Comparison of ENCODE assay signal across 1 cellular context in the genomic region with DNA sequence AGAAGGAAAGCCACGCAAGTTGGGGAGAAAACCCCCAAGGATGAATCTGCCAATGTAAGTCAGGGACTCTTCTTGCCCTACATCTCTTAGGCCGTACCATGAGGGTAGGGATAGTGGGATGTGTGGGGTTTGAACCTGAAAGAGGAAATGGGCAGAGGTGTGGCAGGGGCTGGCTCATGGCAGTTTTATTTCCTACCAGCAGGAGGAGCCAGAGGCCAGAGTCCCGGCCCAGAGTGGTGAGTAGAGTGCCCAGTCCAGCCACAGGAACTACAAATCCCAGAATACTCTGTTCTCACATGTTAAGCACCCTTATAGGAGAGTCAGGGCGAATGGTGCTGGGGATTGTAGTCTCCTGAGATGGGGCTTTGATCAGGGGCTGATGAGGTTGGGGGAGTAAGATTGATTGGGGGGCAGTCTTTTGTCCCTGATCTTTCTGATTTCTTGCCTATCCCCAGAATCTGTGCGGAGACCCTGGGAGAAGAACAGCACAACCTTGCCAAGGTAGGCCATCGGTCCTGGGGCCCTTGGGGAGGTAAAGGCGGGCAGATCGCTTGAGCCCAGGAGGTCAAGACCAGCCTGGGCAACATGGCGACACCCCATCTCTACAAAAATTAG.
TF ChIP-seq lines count a peak whose summit lies in the region.

No MANE protein-coding gene starts in this region.

TF ChIP-seq in K562, 482 proteins besides CTCF, POLR2A, EP300 and RAD21 (continues in another document):
- TF ChIP-seq CTBP1 (IDR thresholded peaks at IDR 0.05; ENCODE audit: borderline replicate concordance) (peak; percentile 22; the same call in 1 of the 2 replicates), ZNF583 (CRISPR knock-in tag; IDR thresholded peaks at IDR 0.05) (no peak), RBM17 (IDR thresholded peaks at IDR 0.05; ENCODE audit: borderline replicate concordance, low read depth, low read length) (no peak), ZBTB17 (CRISPR knock-in tag; IDR thresholded peaks at IDR 0.05) (no peak), NUFIP1 (IDR thresholded peaks at IDR 0.05; ENCODE audit: partially characterized antibody) (no peak), NRF1 (conservative IDR thresholded peaks at IDR 0.05 in 1 of 2, IDR thresholded peaks at IDR 0.05 in 1 of 2) (no peak), FOXJ3 (CRISPR knock-in tag; IDR thresholded peaks at IDR 0.05) (no peak), RBBP5 (IDR thresholded peaks at IDR 0.05; ENCODE audit: borderline replicate concordance, insufficient read depth, low read length, poor library complexity, severe bottlenecking) (no peak), CREM (IDR thresholded peaks at IDR 0.05; ENCODE audit: low read depth) (0 out of 2 replicates have a peak, but pooled peaks have one; percentile 4), PURB (CRISPR knock-in tag; IDR thresholded peaks at IDR 0.05; ENCODE audit: low read depth) (no peak), GABPB1 (CRISPR knock-in tag; IDR thresholded peaks at IDR 0.05) (peak; percentile 48; the same call in 1 of the 2 replicates), U2AF1 (optimal IDR thresholded peaks at IDR 0.05; ENCODE audit: low read depth, low read length) (no peak), CCNT2 (IDR thresholded peaks at IDR 0.05; ENCODE audit: borderline replicate concordance, extremely low read depth, insufficient read length, low read depth, low read length) (no peak), TEAD1 (CRISPR knock-in tag; IDR thresholded peaks at IDR 0.05) (0 out of 4 replicates have a peak, but pooled peaks of 1 of the 2 experiments have one; percentile 64), ZNF143 (CRISPR knock-in tag; IDR thresholded peaks at IDR 0.05) (peak; percentile 93), MECOM (CRISPR knock-in tag; IDR thresholded peaks at IDR 0.05) (0 out of 2 replicates have a peak, but pooled peaks have one; percentile 8), SIX5 (IDR thresholded peaks at IDR 0.05; ENCODE audit: borderline replicate concordance in 1 of 2, insufficient read depth in 1 of 2, low read depth in 1 of 2, low read length in 2 of 2) (peak; percentile 81 to 90; a peak in 3 of 4 replicates), RB1 (IDR thresholded peaks at IDR 0.05; ENCODE audit: low read depth) (peak; percentile 30; the same call in 1 of the 2 replicates), ZNF431 (CRISPR knock-in tag; IDR thresholded peaks at IDR 0.05) (no peak), ZNF239 (CRISPR knock-in tag; IDR thresholded peaks at IDR 0.05) (no peak), BHLHE40 (IDR thresholded peaks at IDR 0.05; ENCODE audit: low read length) (0 out of 2 replicates have a peak, but pooled peaks have one; percentile 18), ELF1 (tag; IDR thresholded peaks at IDR 0.05) (0 out of 2 replicates have a peak, but pooled peaks have one; percentile 40), ATF1 (CRISPR knock-in tag; IDR thresholded peaks at IDR 0.05) (no peak), ATF1 (tag; IDR thresholded peaks at IDR 0.05) (no peak), ILK (tag; IDR thresholded peaks at IDR 0.05; ENCODE audit: borderline replicate concordance, low read depth) (no peak), ZSCAN32 (CRISPR knock-in tag; IDR thresholded peaks at IDR 0.05) (no peak)
- TF ChIP-seq, protein P1, sequence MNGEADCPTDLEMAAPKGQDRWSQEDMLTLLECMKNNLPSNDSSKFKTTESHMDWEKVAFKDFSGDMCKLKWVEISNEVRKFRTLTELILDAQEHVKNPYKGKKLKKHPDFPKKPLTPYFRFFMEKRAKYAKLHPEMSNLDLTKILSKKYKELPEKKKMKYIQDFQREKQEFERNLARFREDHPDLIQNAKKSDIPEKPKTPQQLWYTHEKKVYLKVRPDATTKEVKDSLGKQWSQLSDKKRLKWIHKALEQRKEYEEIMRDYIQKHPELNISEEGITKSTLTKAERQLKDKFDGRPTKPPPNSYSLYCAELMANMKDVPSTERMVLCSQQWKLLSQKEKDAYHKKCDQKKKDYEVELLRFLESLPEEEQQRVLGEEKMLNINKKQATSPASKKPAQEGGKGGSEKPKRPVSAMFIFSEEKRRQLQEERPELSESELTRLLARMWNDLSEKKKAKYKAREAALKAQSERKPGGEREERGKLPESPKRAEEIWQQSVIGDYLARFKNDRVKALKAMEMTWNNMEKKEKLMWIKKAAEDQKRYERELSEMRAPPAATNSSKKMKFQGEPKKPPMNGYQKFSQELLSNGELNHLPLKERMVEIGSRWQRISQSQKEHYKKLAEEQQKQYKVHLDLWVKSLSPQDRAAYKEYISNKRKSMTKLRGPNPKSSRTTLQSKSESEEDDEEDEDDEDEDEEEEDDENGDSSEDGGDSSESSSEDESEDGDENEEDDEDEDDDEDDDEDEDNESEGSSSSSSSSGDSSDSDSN (IDR thresholded peaks at IDR 0.05; ENCODE audit: borderline replicate concordance in 1 of 2, low read depth in 2 of 2, low read length in 2 of 2) = no peak
- TF ChIP-seq, protein P2, sequence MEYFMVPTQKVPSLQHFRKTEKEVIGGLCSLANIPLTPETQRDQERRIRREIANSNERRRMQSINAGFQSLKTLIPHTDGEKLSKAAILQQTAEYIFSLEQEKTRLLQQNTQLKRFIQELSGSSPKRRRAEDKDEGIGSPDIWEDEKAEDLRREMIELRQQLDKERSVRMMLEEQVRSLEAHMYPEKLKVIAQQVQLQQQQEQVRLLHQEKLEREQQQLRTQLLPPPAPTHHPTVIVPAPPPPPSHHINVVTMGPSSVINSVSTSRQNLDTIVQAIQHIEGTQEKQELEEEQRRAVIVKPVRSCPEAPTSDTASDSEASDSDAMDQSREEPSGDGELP (CRISPR knock-in tag; IDR thresholded peaks at IDR 0.05; ENCODE audit: borderline replicate concordance) = peak; percentile 52; the same call in 1 of the 2 replicates
- TF ChIP-seq, protein P3, sequence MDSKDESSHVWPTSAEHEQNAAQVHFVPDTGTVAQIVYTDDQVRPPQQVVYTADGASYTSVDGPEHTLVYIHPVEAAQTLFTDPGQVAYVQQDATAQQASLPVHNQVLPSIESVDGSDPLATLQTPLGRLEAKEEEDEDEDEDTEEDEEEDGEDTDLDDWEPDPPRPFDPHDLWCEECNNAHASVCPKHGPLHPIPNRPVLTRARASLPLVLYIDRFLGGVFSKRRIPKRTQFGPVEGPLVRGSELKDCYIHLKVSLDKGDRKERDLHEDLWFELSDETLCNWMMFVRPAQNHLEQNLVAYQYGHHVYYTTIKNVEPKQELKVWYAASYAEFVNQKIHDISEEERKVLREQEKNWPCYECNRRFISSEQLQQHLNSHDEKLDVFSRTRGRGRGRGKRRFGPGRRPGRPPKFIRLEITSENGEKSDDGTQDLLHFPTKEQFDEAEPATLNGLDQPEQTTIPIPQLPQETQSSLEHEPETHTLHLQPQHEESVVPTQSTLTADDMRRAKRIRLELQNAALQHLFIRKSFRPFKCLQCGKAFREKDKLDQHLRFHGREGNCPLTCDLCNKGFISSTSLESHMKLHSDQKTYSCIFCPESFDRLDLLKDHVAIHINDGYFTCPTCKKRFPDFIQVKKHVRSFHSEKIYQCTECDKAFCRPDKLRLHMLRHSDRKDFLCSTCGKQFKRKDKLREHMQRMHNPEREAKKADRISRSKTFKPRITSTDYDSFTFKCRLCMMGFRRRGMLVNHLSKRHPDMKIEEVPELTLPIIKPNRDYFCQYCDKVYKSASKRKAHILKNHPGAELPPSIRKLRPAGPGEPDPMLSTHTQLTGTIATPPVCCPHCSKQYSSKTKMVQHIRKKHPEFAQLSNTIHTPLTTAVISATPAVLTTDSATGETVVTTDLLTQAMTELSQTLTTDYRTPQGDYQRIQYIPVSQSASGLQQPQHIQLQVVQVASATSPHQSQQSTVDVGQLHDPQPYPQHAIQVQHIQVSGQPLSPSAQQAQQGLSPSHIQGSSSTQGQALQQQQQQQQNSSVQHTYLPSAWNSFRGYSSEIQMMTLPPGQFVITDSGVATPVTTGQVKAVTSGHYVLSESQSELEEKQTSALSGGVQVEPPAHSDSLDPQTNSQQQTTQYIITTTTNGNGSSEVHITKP (IDR thresholded peaks at IDR 0.05; ENCODE audit: partially characterized antibody) = peak; percentile 18
- TF ChIP-seq, protein P4, sequence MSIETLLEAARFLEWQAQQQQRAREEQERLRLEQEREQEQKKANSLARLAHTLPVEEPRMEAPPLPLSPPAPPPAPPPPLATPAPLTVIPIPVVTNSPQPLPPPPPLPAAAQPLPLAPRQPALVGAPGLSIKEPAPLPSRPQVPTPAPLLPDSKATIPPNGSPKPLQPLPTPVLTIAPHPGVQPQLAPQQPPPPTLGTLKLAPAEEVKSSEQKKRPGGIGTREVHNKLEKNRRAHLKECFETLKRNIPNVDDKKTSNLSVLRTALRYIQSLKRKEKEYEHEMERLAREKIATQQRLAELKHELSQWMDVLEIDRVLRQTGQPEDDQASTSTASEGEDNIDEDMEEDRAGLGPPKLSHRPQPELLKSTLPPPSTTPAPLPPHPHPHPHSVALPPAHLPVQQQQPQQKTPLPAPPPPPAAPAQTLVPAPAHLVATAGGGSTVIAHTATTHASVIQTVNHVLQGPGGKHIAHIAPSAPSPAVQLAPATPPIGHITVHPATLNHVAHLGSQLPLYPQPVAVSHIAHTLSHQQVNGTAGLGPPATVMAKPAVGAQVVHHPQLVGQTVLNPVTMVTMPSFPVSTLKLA (conservative IDR thresholded peaks at IDR 0.05) = peak in 1 of 2 experiments; percentile 52; a peak in 2 of 4 replicates
- TF ChIP-seq, protein P5, sequence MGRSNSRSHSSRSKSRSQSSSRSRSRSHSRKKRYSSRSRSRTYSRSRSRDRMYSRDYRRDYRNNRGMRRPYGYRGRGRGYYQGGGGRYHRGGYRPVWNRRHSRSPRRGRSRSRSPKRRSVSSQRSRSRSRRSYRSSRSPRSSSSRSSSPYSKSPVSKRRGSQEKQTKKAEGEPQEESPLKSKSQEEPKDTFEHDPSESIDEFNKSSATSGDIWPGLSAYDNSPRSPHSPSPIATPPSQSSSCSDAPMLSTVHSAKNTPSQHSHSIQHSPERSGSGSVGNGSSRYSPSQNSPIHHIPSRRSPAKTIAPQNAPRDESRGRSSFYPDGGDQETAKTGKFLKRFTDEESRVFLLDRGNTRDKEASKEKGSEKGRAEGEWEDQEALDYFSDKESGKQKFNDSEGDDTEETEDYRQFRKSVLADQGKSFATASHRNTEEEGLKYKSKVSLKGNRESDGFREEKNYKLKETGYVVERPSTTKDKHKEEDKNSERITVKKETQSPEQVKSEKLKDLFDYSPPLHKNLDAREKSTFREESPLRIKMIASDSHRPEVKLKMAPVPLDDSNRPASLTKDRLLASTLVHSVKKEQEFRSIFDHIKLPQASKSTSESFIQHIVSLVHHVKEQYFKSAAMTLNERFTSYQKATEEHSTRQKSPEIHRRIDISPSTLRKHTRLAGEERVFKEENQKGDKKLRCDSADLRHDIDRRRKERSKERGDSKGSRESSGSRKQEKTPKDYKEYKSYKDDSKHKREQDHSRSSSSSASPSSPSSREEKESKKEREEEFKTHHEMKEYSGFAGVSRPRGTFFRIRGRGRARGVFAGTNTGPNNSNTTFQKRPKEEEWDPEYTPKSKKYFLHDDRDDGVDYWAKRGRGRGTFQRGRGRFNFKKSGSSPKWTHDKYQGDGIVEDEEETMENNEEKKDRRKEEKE (IDR thresholded peaks at IDR 0.05; ENCODE audit: borderline replicate concordance in 1 of 2, control insufficient read depth in 1 of 2, low read depth in 2 of 2, low read length in 1 of 2) = 0 out of 4 replicates have a peak, but pooled peaks of 1 of the 2 experiments have one; percentile 42
- TF ChIP-seq, protein P6, sequence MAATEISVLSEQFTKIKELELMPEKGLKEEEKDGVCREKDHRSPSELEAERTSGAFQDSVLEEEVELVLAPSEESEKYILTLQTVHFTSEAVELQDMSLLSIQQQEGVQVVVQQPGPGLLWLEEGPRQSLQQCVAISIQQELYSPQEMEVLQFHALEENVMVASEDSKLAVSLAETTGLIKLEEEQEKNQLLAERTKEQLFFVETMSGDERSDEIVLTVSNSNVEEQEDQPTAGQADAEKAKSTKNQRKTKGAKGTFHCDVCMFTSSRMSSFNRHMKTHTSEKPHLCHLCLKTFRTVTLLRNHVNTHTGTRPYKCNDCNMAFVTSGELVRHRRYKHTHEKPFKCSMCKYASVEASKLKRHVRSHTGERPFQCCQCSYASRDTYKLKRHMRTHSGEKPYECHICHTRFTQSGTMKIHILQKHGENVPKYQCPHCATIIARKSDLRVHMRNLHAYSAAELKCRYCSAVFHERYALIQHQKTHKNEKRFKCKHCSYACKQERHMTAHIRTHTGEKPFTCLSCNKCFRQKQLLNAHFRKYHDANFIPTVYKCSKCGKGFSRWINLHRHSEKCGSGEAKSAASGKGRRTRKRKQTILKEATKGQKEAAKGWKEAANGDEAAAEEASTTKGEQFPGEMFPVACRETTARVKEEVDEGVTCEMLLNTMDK (IDR thresholded peaks at IDR 0.05; ENCODE audit: borderline replicate concordance, insufficient read depth, low read depth, low read length, poor library complexity, severe bottlenecking) = peak; percentile 59
- TF ChIP-seq, protein P7, sequence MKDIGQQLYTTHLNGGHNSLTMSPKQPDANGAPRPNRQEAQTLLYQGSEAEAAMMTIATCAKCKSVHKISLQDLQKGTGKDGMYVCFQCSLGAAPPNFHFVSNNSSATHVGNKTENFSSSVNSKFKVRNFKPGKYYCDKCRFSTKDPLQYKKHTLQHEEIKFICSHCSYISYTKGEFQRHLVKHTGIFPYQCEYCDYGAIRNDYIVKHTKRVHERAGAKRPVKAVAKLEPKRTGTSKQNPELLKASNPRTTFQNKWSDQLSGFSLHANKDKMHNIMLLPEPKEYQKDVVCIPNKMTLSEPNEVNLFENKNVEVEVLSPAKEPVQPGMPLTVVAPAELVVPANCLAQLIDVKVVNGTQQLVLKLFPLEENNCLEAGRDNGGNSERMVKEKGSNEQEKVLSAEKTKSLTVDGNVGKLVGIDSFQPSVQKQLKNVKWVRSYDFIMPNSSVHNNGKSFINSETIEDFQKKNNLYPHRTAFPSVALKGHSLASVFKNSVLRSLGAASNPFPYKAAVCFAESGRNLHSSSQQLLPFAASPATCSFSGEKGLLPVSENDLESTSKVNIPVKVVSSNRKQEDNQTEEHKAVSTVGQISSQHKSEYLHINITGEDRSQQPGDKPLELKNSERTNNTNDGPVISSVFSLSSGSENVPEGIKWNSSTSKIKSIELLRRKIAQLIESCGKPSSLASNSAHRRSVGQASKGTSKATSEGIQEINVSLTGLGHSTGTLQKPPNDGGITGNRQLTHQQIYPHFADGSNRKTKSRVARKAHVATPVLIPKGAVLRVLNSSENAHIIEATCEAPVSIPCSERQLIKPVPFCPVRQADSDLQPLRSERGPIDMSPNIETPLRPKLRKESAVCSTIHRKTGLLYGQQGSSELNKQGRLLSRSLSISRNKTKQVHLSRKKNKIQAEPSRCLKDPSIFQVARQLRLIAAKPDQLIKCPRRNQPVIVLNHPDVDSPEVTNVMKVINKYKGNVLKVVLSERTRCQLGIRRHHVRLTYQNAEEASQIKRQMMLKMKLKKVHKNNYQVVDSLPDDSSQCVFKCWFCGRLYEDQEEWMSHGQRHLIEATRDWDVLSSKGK (CRISPR knock-in tag; IDR thresholded peaks at IDR 0.05) = no peak
